15 cellular contexts compared by ENCODE assay signal in the genomic region with DNA sequence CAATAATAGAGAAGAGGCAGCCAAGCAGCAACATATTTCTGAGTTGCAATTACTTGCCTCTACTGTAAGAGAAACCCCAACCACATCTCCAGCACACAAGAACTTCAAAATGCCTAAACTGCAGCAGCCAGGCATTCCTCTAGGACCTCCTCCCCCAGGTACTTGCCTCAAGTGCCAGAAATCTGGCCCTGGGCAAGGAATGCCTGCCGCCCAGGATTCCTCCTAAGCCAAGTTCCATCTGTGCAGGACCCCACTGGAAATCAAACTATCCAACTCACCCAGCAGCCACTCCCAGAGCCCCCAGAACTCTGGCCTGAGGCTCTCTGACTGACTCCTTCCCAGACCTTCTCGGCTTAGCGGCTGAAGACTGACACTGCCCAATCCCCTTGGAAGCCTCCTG.
DNase-seq lines count a peak whose midpoint lies in the region; ATAC-seq lines count a peak whose summit lies in the region.
"Had no signal": no experiment of that assay in that cellular context is flagged by ENCODE, and none has a peak within 500 bp of the region (broad histone marks: within the 10 kb centered on the region; RNA-seq: fewer than 3 reads in every experiment).

No MANE protein-coding gene starts in this region.

- no peak for ATAC-seq in GM18519 (IDR thresholded peaks at IDR 0.05; ENCODE audit: low FRiP score, unreplicated experiment)
- ATAC-seq: CD8-positive, alpha-beta T cell had no signal

- H3K36me3 Mint-ChIP-seq in T-helper 2 cell treated with Interferon-gamma antibody and Interleukin-4, amounts not matched to agents 5 μg/mL and 100 μg/mL, for 36 hours (ENCODE audit: low read depth) = no peaks in the 10 kb centered on the region
- H3K36me3 Mint-ChIP-seq: CD8-positive, alpha-beta T cell had no signal

- no peaks in the 10 kb centered on the region for H3K36me3 ChIP-seq in HUES6 (ENCODE audit: control insufficient read depth, insufficient read depth, low read length)
- H3K36me3 ChIP-seq: BLaER1 treated with 17β-estradiol and CSF1 and Interleukin-3, amounts not matched to agents 10 nM and 100 nM had no signal

- H3K4me3 Mint-ChIP-seq in T-helper 2 cell treated with Interferon-gamma antibody and Interleukin-4, amounts not matched to agents 5 μg/mL and 100 μg/mL, for 36 hours = no peak overlapping the region
- H3K4me3 Mint-ChIP-seq: CD4-positive, alpha-beta T cell; CD8-positive, alpha-beta T cell had no signal

- peak overlapping the region; percentile 24 for H3K9ac ChIP-seq in HUES6 (ENCODE audit: low read length)
- H3K9ac ChIP-seq: BLaER1 treated with 17β-estradiol and CSF1 and Interleukin-3, amounts not matched to agents 10 nM and 100 nM had no signal

- DNase-seq in NCI-H524 (lab: John Stamatoyannopoulos, UW) = peak; percentile 12 to 47
- DNase-seq in NCI-H524 treated with DMSO at 0.1 percent for 48 hours (lab: John Stamatoyannopoulos, UW) = no peak
- no peak for DNase-seq in T-helper 2 cell treated with Interferon-gamma antibody and Interleukin-4, amounts not matched to agents 5 μg/mL and 100 μg/mL, for 36 hours (ENCODE audit: low spot score)
- DNase-seq: 8988T; ACHN; Caco-2; Calu3; CD4-positive, alpha-beta T cell; CD8-positive, alpha-beta T cell; DMS79 treated with DMSO at 0.1 percent for 48 hours; GF-D8 had no signal

- H3K27ac ChIP-seq in HUES6 (ENCODE audit: low read depth, low read length) = no peak overlapping the region
- H3K27ac ChIP-seq: BLaER1 treated with 17β-estradiol and CSF1 and Interleukin-3, amounts not matched to agents 10 nM and 100 nM; C4-2B had no signal

- no peak overlapping the region for H3K4me3 ChIP-seq in HUES6 (ENCODE audit: low read depth, low read length)
- H3K4me3 ChIP-seq: BLaER1 treated with 17β-estradiol and CSF1 and Interleukin-3, amounts not matched to agents 10 nM and 100 nM had no signal

- H3K27me3 Mint-ChIP-seq in T-helper 2 cell treated with Interferon-gamma antibody and Interleukin-4, amounts not matched to agents 5 μg/mL and 100 μg/mL, for 36 hours (ENCODE audit: low read depth) = no peaks in the 10 kb centered on the region
- H3K27me3 Mint-ChIP-seq: CD4-positive, alpha-beta T cell had no signal

- peaks cover 9% of the 10 kb centered on the region for H3K9me3 Mint-ChIP-seq in T-helper 2 cell treated with Interferon-gamma antibody and Interleukin-4, amounts not matched to agents 5 μg/mL and 100 μg/mL, for 36 hours

- no peaks in the 10 kb centered on the region for H3K27me3 ChIP-seq in HUES6 (ENCODE audit: control insufficient read depth, insufficient read depth, low read length)
- H3K27me3 ChIP-seq: BLaER1 treated with 17β-estradiol and CSF1 and Interleukin-3, amounts not matched to agents 10 nM and 100 nM had no signal

- H3K4me1 ChIP-seq in HUES6 (ENCODE audit: control insufficient read depth, insufficient read depth, low read length) = peaks cover 15% of the 10 kb centered on the region
- H3K4me1 ChIP-seq: BLaER1 treated with 17β-estradiol and CSF1 and Interleukin-3, amounts not matched to agents 10 nM and 100 nM; Caco-2 had no signal

- H3K27ac Mint-ChIP-seq in T-helper 2 cell treated with Interferon-gamma antibody and Interleukin-4, amounts not matched to agents 5 μg/mL and 100 μg/mL, for 36 hours = no peak overlapping the region
- H3K27ac Mint-ChIP-seq: CD4-positive, alpha-beta T cell; CD8-positive, alpha-beta T cell had no signal

- H3K4me1 Mint-ChIP-seq in T-helper 2 cell treated with Interferon-gamma antibody and Interleukin-4, amounts not matched to agents 5 μg/mL and 100 μg/mL, for 36 hours (ENCODE audit: low read depth) = no peaks in the 10 kb centered on the region

- H3K9me3 ChIP-seq in HUES6 (ENCODE audit: control insufficient read depth, insufficient read depth, low read depth, low read length) = peaks cover 42% of the 10 kb centered on the region
- H3K9me3 ChIP-seq: Caco-2 had no signal

Comparison
In these comparisons a context has a peak if more than half of its experiments do, and no peak if none do; other contexts are left out.
1. DNase-seq: peak in NCI-H524 (2 of 2); none in NCI-H524 treated with DMSO at 0.1 percent for 48 hours (single experiment) and T-helper 2 cell treated with Interferon-gamma antibody and Interleukin-4, amounts not matched to agents 5 μg/mL and 100 μg/mL, for 36 hours (single experiment).